ENCODE assay signal across 11 cellular contexts in the genomic region with DNA sequence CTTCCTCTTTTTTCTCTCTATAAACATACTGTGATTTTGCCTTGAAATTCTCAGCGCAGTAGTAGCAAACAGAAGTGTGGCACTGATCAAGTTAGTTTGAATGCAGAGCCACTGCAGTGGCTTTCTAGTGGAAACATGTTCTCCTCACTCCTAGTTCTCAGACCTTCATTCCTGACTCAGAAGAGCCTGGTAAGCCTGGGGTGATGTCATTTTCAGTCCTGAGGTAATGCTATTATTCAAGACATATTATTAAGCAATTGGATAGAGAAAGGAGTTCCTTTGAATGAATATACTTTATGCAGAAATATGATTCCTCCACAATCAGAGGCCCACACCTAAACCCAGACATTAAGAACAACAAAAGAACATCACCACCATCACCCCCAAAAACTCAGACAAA.
DNase-seq lines count a peak whose midpoint lies in the region; ATAC-seq and TF ChIP-seq lines count a peak whose summit lies in the region.
"Had no signal": no experiment of that assay in that cellular context is flagged by ENCODE, and none has a peak within 500 bp of the region (broad histone marks: within the 10 kb centered on the region; RNA-seq: fewer than 3 reads in every experiment).

No MANE protein-coding gene starts in this region.

- DNase-seq in SW480 (ENCODE audit: low spot score) (peak; percentile 17), NCI-H526 (lab: John Stamatoyannopoulos, UW) (no peak), occipital lobe (lab: John Stamatoyannopoulos, UW) (no peak), UCSD-AML1 (lab: John Stamatoyannopoulos, UW; ENCODE audit: unreplicated experiment) (no peak)
- DNase-seq: right cardiac atrium had no signal

- H3K4me1 ChIP-seq in HEK293 (ENCODE audit: control insufficient read depth, insufficient read depth, low read length), result no peaks in the 10 kb centered on the region
- H3K4me1 ChIP-seq in gastroesophageal sphincter, result peaks cover 7 to 28% (median 10%) of the 10 kb centered on the region in 3 donors

- no peak for TF ChIP-seq POLR2A in gastroesophageal sphincter (IDR thresholded peaks at IDR 0.05)

- no peak overlapping the region for H3K4me3 ChIP-seq in HEK293 (ENCODE audit: low read depth, low read length)
- no peak overlapping the region for H3K4me3 ChIP-seq in gastroesophageal sphincter
- H3K4me3 ChIP-seq in skin epidermis, result no peak overlapping the region
- H3K4me3 ChIP-seq: GM12878, HAP-1 had no signal

- TF ChIP-seq EP300 in gastroesophageal sphincter (IDR thresholded peaks at IDR 0.05), result no peak

- no peaks in the 10 kb centered on the region for H3K27me3 ChIP-seq in gastroesophageal sphincter

- POLR2A ChIA-PET in HEK293 (lab: Yijun Ruan, JAX), result no interaction called here

- TF ChIP-seq CTCF in HEK293 (tag by site-specific recombination; IDR thresholded peaks at IDR 0.05) (no peak), gastroesophageal sphincter (IDR thresholded peaks at IDR 0.05) (no peak)

- H3K36me3 ChIP-seq in HEK293 (ENCODE audit: control insufficient read depth in 2 of 2, insufficient read depth in 1 of 2, low read length in 2 of 2) (no peaks in the 10 kb centered on the region), gastroesophageal sphincter (no peaks in the 10 kb centered on the region)
- H3K36me3 ChIP-seq: HAP-1 had no signal

- H3K9me3 ChIP-seq in HEK293 (ENCODE audit: control insufficient read depth, insufficient read depth, low read depth, low read length), result no peaks in the 10 kb centered on the region
- no peaks in the 10 kb centered on the region for H3K9me3 ChIP-seq in gastroesophageal sphincter
- H3K9me3 ChIP-seq: HAP-1 had no signal

- ATAC-seq in gastroesophageal sphincter, result peak; percentile 87
- ATAC-seq in HG03097 (IDR thresholded peaks at IDR 0.05; ENCODE audit: low FRiP score, unreplicated experiment), result no peak
- ATAC-seq: GM12878 had no signal

- H3K27ac ChIP-seq in HEK293 (ENCODE audit: extremely low read depth, low read depth, low read length), result no peak overlapping the region
- peak overlapping the region; percentile 76 to 86 (median 82) for H3K27ac ChIP-seq in gastroesophageal sphincter
- peak overlapping the region in 18 of 21 experiments; percentile 16 to 84 (median 64) for H3K27ac ChIP-seq in skin epidermis

- 14% methylated on average over 1 of the region's 1 CpG; no CpG with 5 or more reads in 1 of the 2 donors for WGBS in gastroesophageal sphincter (ENCODE audit: low coverage in 1 of 2), 2 donors

- CTCF ChIA-PET in HEK293 (lab: Yijun Ruan, JAX), result no interaction called here

TF ChIP-seq in HEK293, 187 proteins besides CTCF, POLR2A, EP300 and RAD21 (continues in another document):
- TF ChIP-seq ZNF211 (tag by site-specific recombination; IDR thresholded peaks at IDR 0.05; ENCODE audit: low read depth) (no peak), ZEB2 (tag by site-specific recombination; IDR thresholded peaks at IDR 0.05) (no peak), ZNF548 (tag by site-specific recombination; IDR thresholded peaks at IDR 0.05) (no peak), ZNF223 (tag by site-specific recombination; IDR thresholded peaks at IDR 0.05) (no peak), GLIS2 (tag by site-specific recombination; IDR thresholded peaks at IDR 0.05) (no peak), ZXDB (tag by site-specific recombination; IDR thresholded peaks at IDR 0.05) (no peak), ZNF350 (tag by site-specific recombination; IDR thresholded peaks at IDR 0.05) (no peak), REST (tag by site-specific recombination; IDR thresholded peaks at IDR 0.05) (no peak), ZNF501 (tag by site-specific recombination; IDR thresholded peaks at IDR 0.05) (no peak), ZNF626 (tag by site-specific recombination; IDR thresholded peaks at IDR 0.05) (no peak), ZNF146 (tag by site-specific recombination; IDR thresholded peaks at IDR 0.05) (no peak), ZNF621 (tag by site-specific recombination; IDR thresholded peaks at IDR 0.05) (no peak), SCRT1 (tag by site-specific recombination; IDR thresholded peaks at IDR 0.05; ENCODE audit: borderline replicate concordance) (no peak), ZNF473 (tag by site-specific recombination; IDR thresholded peaks at IDR 0.05) (no peak), ZNF157 (tag by site-specific recombination; IDR thresholded peaks at IDR 0.05) (no peak), ZBTB17 (tag by site-specific recombination; IDR thresholded peaks at IDR 0.05) (peak; percentile 47; the same call in 1 of the 2 replicates), SP7 (tag by site-specific recombination; IDR thresholded peaks at IDR 0.05) (peak; percentile 63), OSR2 (tag by site-specific recombination; IDR thresholded peaks at IDR 0.05) (0 out of 2 replicates have a peak, but pooled peaks have one; percentile 28), BCL11A (tag by site-specific recombination; IDR thresholded peaks at IDR 0.05; ENCODE audit: low read depth) (no peak), ZNF266 (tag by site-specific recombination; IDR thresholded peaks at IDR 0.05; ENCODE audit: low read depth) (no peak), BCL11B (tag by site-specific recombination; IDR thresholded peaks at IDR 0.05; ENCODE audit: low read depth) (no peak), ZNF629 (tag by site-specific recombination; IDR thresholded peaks at IDR 0.05) (peak; percentile 66)
- TF ChIP-seq, protein P1, sequence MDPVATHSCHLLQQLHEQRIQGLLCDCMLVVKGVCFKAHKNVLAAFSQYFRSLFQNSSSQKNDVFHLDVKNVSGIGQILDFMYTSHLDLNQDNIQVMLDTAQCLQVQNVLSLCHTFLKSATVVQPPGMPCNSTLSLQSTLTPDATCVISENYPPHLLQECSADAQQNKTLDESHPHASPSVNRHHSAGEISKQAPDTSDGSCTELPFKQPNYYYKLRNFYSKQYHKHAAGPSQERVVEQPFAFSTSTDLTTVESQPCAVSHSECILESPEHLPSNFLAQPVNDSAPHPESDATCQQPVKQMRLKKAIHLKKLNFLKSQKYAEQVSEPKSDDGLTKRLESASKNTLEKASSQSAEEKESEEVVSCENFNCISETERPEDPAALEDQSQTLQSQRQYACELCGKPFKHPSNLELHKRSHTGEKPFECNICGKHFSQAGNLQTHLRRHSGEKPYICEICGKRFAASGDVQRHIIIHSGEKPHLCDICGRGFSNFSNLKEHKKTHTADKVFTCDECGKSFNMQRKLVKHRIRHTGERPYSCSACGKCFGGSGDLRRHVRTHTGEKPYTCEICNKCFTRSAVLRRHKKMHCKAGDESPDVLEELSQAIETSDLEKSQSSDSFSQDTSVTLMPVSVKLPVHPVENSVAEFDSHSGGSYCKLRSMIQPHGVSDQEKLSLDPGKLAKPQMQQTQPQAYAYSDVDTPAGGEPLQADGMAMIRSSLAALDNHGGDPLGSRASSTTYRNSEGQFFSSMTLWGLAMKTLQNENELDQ (tag by site-specific recombination; IDR thresholded peaks at IDR 0.05; ENCODE audit: low read depth), result no peak
- TF ChIP-seq, protein P2, sequence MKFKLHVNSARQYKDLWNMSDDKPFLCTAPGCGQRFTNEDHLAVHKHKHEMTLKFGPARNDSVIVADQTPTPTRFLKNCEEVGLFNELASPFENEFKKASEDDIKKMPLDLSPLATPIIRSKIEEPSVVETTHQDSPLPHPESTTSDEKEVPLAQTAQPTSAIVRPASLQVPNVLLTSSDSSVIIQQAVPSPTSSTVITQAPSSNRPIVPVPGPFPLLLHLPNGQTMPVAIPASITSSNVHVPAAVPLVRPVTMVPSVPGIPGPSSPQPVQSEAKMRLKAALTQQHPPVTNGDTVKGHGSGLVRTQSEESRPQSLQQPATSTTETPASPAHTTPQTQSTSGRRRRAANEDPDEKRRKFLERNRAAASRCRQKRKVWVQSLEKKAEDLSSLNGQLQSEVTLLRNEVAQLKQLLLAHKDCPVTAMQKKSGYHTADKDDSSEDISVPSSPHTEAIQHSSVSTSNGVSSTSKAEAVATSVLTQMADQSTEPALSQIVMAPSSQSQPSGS (tag by site-specific recombination; IDR thresholded peaks at IDR 0.05; ENCODE audit: low read depth), result peak; percentile 86
- TF ChIP-seq, protein P3, sequence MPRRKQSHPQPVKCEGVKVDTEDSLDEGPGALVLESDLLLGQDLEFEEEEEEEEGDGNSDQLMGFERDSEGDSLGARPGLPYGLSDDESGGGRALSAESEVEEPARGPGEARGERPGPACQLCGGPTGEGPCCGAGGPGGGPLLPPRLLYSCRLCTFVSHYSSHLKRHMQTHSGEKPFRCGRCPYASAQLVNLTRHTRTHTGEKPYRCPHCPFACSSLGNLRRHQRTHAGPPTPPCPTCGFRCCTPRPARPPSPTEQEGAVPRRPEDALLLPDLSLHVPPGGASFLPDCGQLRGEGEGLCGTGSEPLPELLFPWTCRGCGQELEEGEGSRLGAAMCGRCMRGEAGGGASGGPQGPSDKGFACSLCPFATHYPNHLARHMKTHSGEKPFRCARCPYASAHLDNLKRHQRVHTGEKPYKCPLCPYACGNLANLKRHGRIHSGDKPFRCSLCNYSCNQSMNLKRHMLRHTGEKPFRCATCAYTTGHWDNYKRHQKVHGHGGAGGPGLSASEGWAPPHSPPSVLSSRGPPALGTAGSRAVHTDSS (tag by site-specific recombination; IDR thresholded peaks at IDR 0.05), result no peak
